In genomic region chr4:153771058-153771457, GRCh38 we compare ENCODE assay signal across 15 cellular contexts. TPM values are rescaled to one million over a fixed set of nuclear protein-coding genes. Genes with fewer than 3 reads are reported as not detected.
"Had no signal": no experiment of that assay in that cellular context is flagged by ENCODE, and none has a peak within 500 bp of the region (broad histone marks: within the 10 kb centered on the region; RNA-seq: fewer than 3 reads in every experiment).

No MANE protein-coding gene starts in this region.

- ATAC-seq: activated CD4-positive, CD25-positive, alpha-beta regulatory T cell treated with anti-CD3 and anti-CD28 coated beads, Interleukin-2, amount 50 U/mL, for 24 hours; foreskin keratinocyte; stimulated activated naive B cell treated with anti-CD40 and anti-IgM and Interleukin-4, amounts not matched to agents 10 μg/mL and 1 μg/mL and 100 μg/mL, for 72 hours had no signal

- DNase-seq: activated CD4-positive, alpha-beta T cell treated with anti-CD3 and anti-CD28 coated beads, Interleukin-2, amount 50 U/mL, for 1 hour; activated CD8-positive, alpha-beta memory T cell treated with anti-CD3 and anti-CD28 coated beads for 24 hours; activated naive CD8-positive, alpha-beta T cell treated with anti-CD3 and anti-CD28 coated beads for 36 hours; anterior cingulate cortex; foreskin keratinocyte; nucleus accumbens; stimulated activated CD4-positive, alpha-beta T cell treated with anti-CD3 and anti-CD28 coated beads, Interleukin-15, amount 100 ng/mL, for 24 hours; stimulated activated CD4-positive, alpha-beta T cell treated with anti-CD3 and anti-CD28 coated beads, Interleukin-4, amount 100 ng/mL, for 1 hour; stimulated activated naive B cell treated with anti-CD40 and anti-IgM and Interleukin-4, amounts not matched to agents 10 μg/mL and 1 μg/mL and 100 μg/mL, for 72 hours; tibial artery; uterus had no signal

RNA-seq across cellular contexts. Expression of gene RNF175, which starts 11.2 kb away (rescaled TPM):
- total RNA-seq: activated naive CD8-positive, alpha-beta T cell treated with anti-CD3 and anti-CD28 coated beads for 36 hours; subcutaneous adipose tissue; T-helper 2 cell treated with Interferon-gamma antibody and Interleukin-4, amounts not matched to agents 100 ng/mL and 5 ng/mL, for 36 hours had no signal

RNA-seq across cellular contexts. Expression of gene SFRP2, which starts 17.8 kb away (rescaled TPM):
- total RNA-seq: bronchial epithelial cell; foreskin keratinocyte; T-helper 2 cell treated with Interferon-gamma antibody and Interleukin-4, amounts not matched to agents 100 ng/mL and 5 ng/mL, for 36 hours had no signal
- polyA plus RNA-seq: foreskin keratinocyte had no signal
